In genomic region chr7:47441796-47442744, GRCh38 we compare ENCODE assay signal across 16 cellular contexts.
DNase-seq lines count a peak whose midpoint lies in the region; ATAC-seq, FAIRE-seq and TF ChIP-seq lines count a peak whose summit lies in the region.
"Had no signal": no experiment of that assay in that cellular context is flagged by ENCODE, and none has a peak within 500 bp of the region (broad histone marks: within the 10 kb centered on the region; RNA-seq: fewer than 3 reads in every experiment).

No MANE protein-coding gene starts in this region.

- peaks cover 53% of the 10 kb centered on the region for H4K20me1 ChIP-seq in HepG2 (ENCODE audit: insufficient read depth, low read length)

- DNase-seq in NCI-H226 (peak; percentile 52), bronchial epithelial cell (ENCODE audit: low read depth) (no peak), HepG2 (ENCODE audit: low spot score) (no peak), NCI-H2227 (lab: John Stamatoyannopoulos, UW; ENCODE audit: unreplicated experiment) (no peak), A172 (ENCODE audit: low spot score) (no peak), NCI-H1694 treated with DMSO at 0.1 percent for 48 hours (lab: John Stamatoyannopoulos, UW) (no peak)
- DNase-seq: activated CD8-positive, alpha-beta T cell treated with anti-CD3 and anti-CD28 coated beads, Interleukin-2, amount 10 ng/mL, durations not matched to agents 7 days and 5 days; effector memory CD4-positive, alpha-beta T cell; foreskin keratinocyte; NCI-H1694; stimulated activated CD4-positive, alpha-beta T cell treated with anti-CD3 and anti-CD28 coated beads, Interleukin-4, amount 100 ng/mL, for 1 hour had no signal

- H3K36me3 ChIP-seq in bronchial epithelial cell (ENCODE audit: control insufficient read depth, insufficient read depth, low read length) (peaks cover 5% of the 10 kb centered on the region), HepG2 (replicated peaks in 1 of 2; ENCODE audit: control insufficient read depth in 1 of 2, insufficient read depth in 2 of 2, low read length in 2 of 2) (peaks cover 24 to 41% of the 10 kb centered on the region in 2 experiments), subcutaneous abdominal adipose tissue (ENCODE audit: control insufficient read depth in 5 of 5, insufficient read depth in 5 of 5, low read length in 5 of 5) (peaks cover 0 to 26% (median 19%) of the 10 kb centered on the region in 5 donors)

- TF ChIP-seq CTCF in bronchial epithelial cell (IDR thresholded peaks at IDR 0.05; ENCODE audit: insufficient read depth, low read length, severe bottlenecking), result no peak
- TF ChIP-seq CTCF in HepG2 (CRISPR knock-in tag; IDR thresholded peaks at IDR 0.05), result no peak

- FAIRE-seq in bronchial epithelial cell (lab: Jason Lieb, UNC) (peak; percentile 93), HepG2 (lab: Jason Lieb, UNC) (no peak)
- FAIRE-seq: K562 had no signal

- H3K4me2 ChIP-seq in HepG2 (ENCODE audit: low read depth, low read length), result no peak overlapping the region

- H2AFZ ChIP-seq in HepG2 (ENCODE audit: low read length), result no peak overlapping the region

- WGBS in HepG2 (ENCODE audit: low lambda C conversion rate), result 87% methylated on average over 12 of the region's 12 CpGs

- in situ Hi-C loops in HepG2 (cut with HindIII; ENCODE audit: extremely low pct_ligation_motif_present, low pct_unique_long_range_greater_than_20kb), result no loop called here

- H3K79me2 ChIP-seq in HepG2 (ENCODE audit: insufficient read depth, low read length), result peaks cover 55% of the 10 kb centered on the region

- H3K9me3 ChIP-seq in HepG2 (ENCODE audit: low read length) (no peaks in the 10 kb centered on the region), subcutaneous abdominal adipose tissue (ENCODE audit: control insufficient read depth in 5 of 5, low read length in 5 of 5) (no peaks in the 10 kb centered on the region)
- H3K9me3 ChIP-seq: ascending aorta had no signal

- peaks cover 42% of the 10 kb centered on the region for H3K4me1 ChIP-seq in HepG2 (ENCODE audit: insufficient read depth, low read length)
- peaks cover 6 to 53% (median 49%) of the 10 kb centered on the region in 5 donors for H3K4me1 ChIP-seq in subcutaneous abdominal adipose tissue (ENCODE audit: control insufficient read depth in 5 of 5, insufficient read depth in 5 of 5, low read length in 5 of 5)
- H3K4me1 ChIP-seq: foreskin keratinocyte had no signal

- TF ChIP-seq POLR2A in HepG2 (IDR thresholded peaks at IDR 0.05; ENCODE audit: insufficient read depth in 1 of 2, low read depth in 2 of 2, low read length in 2 of 2), result no peak

- no peak for TF ChIP-seq EP300 in HepG2 (IDR thresholded peaks at IDR 0.05; ENCODE audit: low read depth in 2 of 2, low read length in 2 of 2)
- TF ChIP-seq EP300 in HepG2 (CRISPR knock-in tag; IDR thresholded peaks at IDR 0.05; ENCODE audit: borderline replicate concordance), result no peak

- intact Hi-C loops in HepG2 (cut with micrococcal nuclease; ENCODE audit: unreplicated experiment), result no loop called here

- H3K27me3 ChIP-seq in bronchial epithelial cell (ENCODE audit: control insufficient read depth, insufficient read depth, low read length), result no peaks in the 10 kb centered on the region
- no peaks in the 10 kb centered on the region for H3K27me3 ChIP-seq in HepG2 (ENCODE audit: control insufficient read depth in 1 of 2, insufficient read depth in 2 of 2, low read length in 2 of 2)
- no peaks in the 10 kb centered on the region for H3K27me3 ChIP-seq in subcutaneous abdominal adipose tissue (ENCODE audit: control insufficient read depth in 5 of 5, insufficient read depth in 4 of 5, low read length in 5 of 5)
- H3K27me3 ChIP-seq: ascending aorta, foreskin keratinocyte had no signal

- no TSS peak for BruUV-seq in HepG2 (replicated peaks; lab: Mats Ljungman, UMichigan)

- CTCF ChIA-PET in HepG2 (lab: Yijun Ruan, JAX; ENCODE audit: low intra/inter-chr PET ratio, low total read pairs), result no interaction called here

- POLR2A ChIA-PET in HepG2 (lab: Yijun Ruan, JAX), result no interaction called here

- H3K27ac ChIP-seq in HepG2 (ENCODE audit: extremely low read length, insufficient read depth, low read length) (no peak overlapping the region), subcutaneous abdominal adipose tissue (ENCODE audit: low read depth, low read length) (peak overlapping the region; percentile 77)
- H3K27ac ChIP-seq: ascending aorta, foreskin keratinocyte, SK-N-MC had no signal

- no peak overlapping the region for H3K9ac ChIP-seq in HepG2 (ENCODE audit: insufficient read depth, low read depth, low read length)
- peak overlapping the region in 1 of 5 donors; percentile 29 for H3K9ac ChIP-seq in subcutaneous abdominal adipose tissue (ENCODE audit: low read length in 5 of 5)

- no peak overlapping the region for H3K4me3 ChIP-seq in bronchial epithelial cell (ENCODE audit: low read depth, low read length)
- H3K4me3 ChIP-seq in HepG2 (replicated peaks in 1 of 3; ENCODE audit: insufficient read depth in 1 of 3, low read depth in 2 of 3, low read length in 3 of 3), result no peak overlapping the region
- no peak overlapping the region for H3K4me3 ChIP-seq in subcutaneous abdominal adipose tissue (ENCODE audit: low read depth in 1 of 5, low read length in 5 of 5)
- H3K4me3 ChIP-seq: ascending aorta, K562, SK-N-MC had no signal

- no peak for TF ChIP-seq RAD21 in HepG2 (CRISPR knock-in tag; IDR thresholded peaks at IDR 0.05)

- ATAC-seq in HepG2, result no peak
- ATAC-seq: activated CD8-positive, alpha-beta T cell treated with anti-CD3 and anti-CD28 coated beads, Interleukin-2, amount 10 ng/mL, durations not matched to agents 7 days and 5 days; foreskin keratinocyte; K562; stimulated activated memory B cell treated with anti-CD40 and anti-IgM and Interleukin-4, amounts not matched to agents 10 μg/mL and 1 μg/mL and 100 μg/mL, for 72 hours had no signal

TF ChIP-seq in HepG2, 621 proteins besides CTCF, POLR2A, EP300 and RAD21:
- TF ChIP-seq PAF1 (CRISPR knock-in tag; IDR thresholded peaks at IDR 0.05) (no peak), RBM22 (optimal IDR thresholded peaks at IDR 0.05; ENCODE audit: low read length) (peak; percentile 30)
